ENCODE assay signal across 9 cellular contexts in genomic region chr14:99930420-99931274, GRCh38.
DNase-seq lines count a peak whose midpoint lies in the region; ATAC-seq and TF ChIP-seq lines count a peak whose summit lies in the region.
"Had no signal": no experiment of that assay in that cellular context is flagged by ENCODE, and none has a peak within 500 bp of the region (broad histone marks: within the 10 kb centered on the region; RNA-seq: fewer than 3 reads in every experiment).

No MANE protein-coding gene starts in this region.

- no peak overlapping the region for H3K27ac ChIP-seq in HEK293 (ENCODE audit: extremely low read depth, low read depth, low read length)
- no peak overlapping the region for H3K27ac ChIP-seq in psoas muscle
- H3K27ac ChIP-seq in CD4-positive, alpha-beta memory T cell (ENCODE audit: low read depth, low read length), result no peak overlapping the region
- H3K27ac ChIP-seq: adrenal gland had no signal

- H3K36me3 ChIP-seq in HEK293 (ENCODE audit: control insufficient read depth in 2 of 2, insufficient read depth in 1 of 2, low read length in 2 of 2) (no peaks in the 10 kb centered on the region), MG63 (no peaks in the 10 kb centered on the region; the same call in 1 of the 2 replicates), psoas muscle (ENCODE audit: insufficient read depth in 1 of 2, low read depth in 1 of 2) (no peaks in the 10 kb centered on the region)
- no peaks in the 10 kb centered on the region for H3K36me3 ChIP-seq in CD4-positive, alpha-beta memory T cell (ENCODE audit: insufficient read depth, low read length)
- H3K36me3 ChIP-seq: adrenal gland had no signal

- H3K27me3 Mint-ChIP-seq in CD4-positive, alpha-beta memory T cell, result peaks cover 5 to 7% of the 10 kb centered on the region in 2 donors

- peak; percentile 30 for DNase-seq in activated T-cell treated with anti-CD3 and anti-CD28 coated beads for 48 hours (ENCODE audit: low read depth)
- DNase-seq in activated T-cell treated with anti-CD3 and anti-CD28 coated beads for 4 hours, result no peak
- peak; percentile 49 for DNase-seq in MG63
- DNase-seq in stimulated activated CD8-positive, alpha-beta memory T cell treated with anti-CD3 and anti-CD28 coated beads, Interleukin-15, amount 100 ng/mL, for 48 hours (ENCODE audit: low read depth in 2 of 2), result peak; percentile 15 to 46
- no peak for DNase-seq in psoas muscle
- DNase-seq in CD4-positive, alpha-beta memory T cell, result no peak
- DNase-seq in NCI-H2107 treated with DMSO at 0.1 percent for 48 hours (lab: John Stamatoyannopoulos, UW; ENCODE audit: unreplicated experiment), result no peak

- no peak overlapping the region for H3K27ac Mint-ChIP-seq in CD4-positive, alpha-beta memory T cell

- WGBS in psoas muscle, 3 donors, result 76 to 80% (median 76%) methylated on average over 6 of the region's 6 CpGs

- no peak for ATAC-seq in psoas muscle

- POLR2A ChIA-PET in HEK293 (lab: Yijun Ruan, JAX), result no interaction called here
- POLR2A ChIA-PET in CD4-positive, alpha-beta memory T cell (lab: Charles Lee; ENCODE audit: partially characterized antibody), result no interaction called here

- no peak for TF ChIP-seq CTCF in HEK293 (tag by site-specific recombination; IDR thresholded peaks at IDR 0.05)
- no peak for TF ChIP-seq CTCF in psoas muscle (IDR thresholded peaks at IDR 0.05)

- H3K9me3 ChIP-seq in HEK293 (ENCODE audit: control insufficient read depth, insufficient read depth, low read depth, low read length), result no peaks in the 10 kb centered on the region
- H3K9me3 ChIP-seq in MG63, result no peaks in the 10 kb centered on the region
- peaks cover 6% of the 10 kb centered on the region for H3K9me3 ChIP-seq in psoas muscle
- H3K9me3 ChIP-seq in CD4-positive, alpha-beta memory T cell (ENCODE audit: control insufficient read depth in 1 of 2, low read length in 2 of 2), result no peaks in the 10 kb centered on the region
- H3K9me3 ChIP-seq: adrenal gland had no signal

- CTCF ChIA-PET in HEK293 (lab: Yijun Ruan, JAX), result interaction anchor here (1.0 kb wide), 3 partner anchors 15 to 95 kb away, joined by 3 to 6 read pairs (median 3); no protein-coding TSS in a partner anchor
- CTCF ChIA-PET in CD4-positive, alpha-beta memory T cell (lab: Charles Lee; ENCODE audit: partially characterized antibody), result interaction anchor here (1.0 kb wide), 1 partner anchor 16 kb away, joined by 7 read pairs; no protein-coding TSS in a partner anchor

- H3K4me3 ChIP-seq in HEK293 (ENCODE audit: low read depth, low read length) (no peak overlapping the region), MG63 (no peak overlapping the region), psoas muscle (no peak overlapping the region)
- no peak overlapping the region for H3K4me3 ChIP-seq in CD4-positive, alpha-beta memory T cell (ENCODE audit: low read length in 2 of 2)
- H3K4me3 ChIP-seq: adrenal gland had no signal

- no peak overlapping the region for H3K4me3 Mint-ChIP-seq in CD4-positive, alpha-beta memory T cell

- H3K9me3 Mint-ChIP-seq in CD4-positive, alpha-beta memory T cell, result peaks cover 0 to 7% (median 0%) of the 10 kb centered on the region in 8 donors

- intact Hi-C loops in psoas muscle (cut with DNase I), result no loop called here
- intact Hi-C loops in CD4-positive, alpha-beta memory T cell (cut with micrococcal nuclease), result no loop called here

- no peaks in the 10 kb centered on the region for H3K36me3 Mint-ChIP-seq in CD4-positive, alpha-beta memory T cell

- H3K27me3 ChIP-seq in MG63 (no peaks in the 10 kb centered on the region), psoas muscle (ENCODE audit: insufficient read depth in 3 of 3, low read length in 2 of 3) (no peaks in the 10 kb centered on the region)
- H3K27me3 ChIP-seq in CD4-positive, alpha-beta memory T cell (ENCODE audit: insufficient read depth, low read length), result no peaks in the 10 kb centered on the region
- H3K27me3 ChIP-seq: adrenal gland had no signal

- H3K4me1 ChIP-seq in HEK293 (ENCODE audit: control insufficient read depth, insufficient read depth, low read length) (no peaks in the 10 kb centered on the region), psoas muscle (peaks cover 14% of the 10 kb centered on the region)
- H3K4me1 ChIP-seq in CD4-positive, alpha-beta memory T cell (ENCODE audit: insufficient read depth, low read length), result no peaks in the 10 kb centered on the region
- H3K4me1 ChIP-seq: adrenal gland had no signal

- H3K4me1 Mint-ChIP-seq in CD4-positive, alpha-beta memory T cell, result no peaks in the 10 kb centered on the region

TF ChIP-seq in HEK293, 187 proteins besides CTCF, POLR2A, EP300 and RAD21:
- TF ChIP-seq ZNF677 (tag by site-specific recombination; IDR thresholded peaks at IDR 0.05) (no peak), ZNF2 (tag by site-specific recombination; IDR thresholded peaks at IDR 0.05) (no peak), PRDM2 (tag by site-specific recombination; IDR thresholded peaks at IDR 0.05; ENCODE audit: borderline replicate concordance) (no peak), ZNF76 (tag by site-specific recombination; IDR thresholded peaks at IDR 0.05; ENCODE audit: borderline replicate concordance, low read depth) (no peak), ZNF704 (tag by site-specific recombination; IDR thresholded peaks at IDR 0.05) (no peak)
- TF ChIP-seq, protein P1, sequence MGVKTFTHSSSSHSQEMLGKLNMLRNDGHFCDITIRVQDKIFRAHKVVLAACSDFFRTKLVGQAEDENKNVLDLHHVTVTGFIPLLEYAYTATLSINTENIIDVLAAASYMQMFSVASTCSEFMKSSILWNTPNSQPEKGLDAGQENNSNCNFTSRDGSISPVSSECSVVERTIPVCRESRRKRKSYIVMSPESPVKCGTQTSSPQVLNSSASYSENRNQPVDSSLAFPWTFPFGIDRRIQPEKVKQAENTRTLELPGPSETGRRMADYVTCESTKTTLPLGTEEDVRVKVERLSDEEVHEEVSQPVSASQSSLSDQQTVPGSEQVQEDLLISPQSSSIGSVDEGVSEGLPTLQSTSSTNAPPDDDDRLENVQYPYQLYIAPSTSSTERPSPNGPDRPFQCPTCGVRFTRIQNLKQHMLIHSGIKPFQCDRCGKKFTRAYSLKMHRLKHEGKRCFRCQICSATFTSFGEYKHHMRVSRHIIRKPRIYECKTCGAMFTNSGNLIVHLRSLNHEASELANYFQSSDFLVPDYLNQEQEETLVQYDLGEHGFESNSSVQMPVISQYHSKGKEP (tag by site-specific recombination; IDR thresholded peaks at IDR 0.05), result peak; percentile 71; the same call in 1 of the 2 replicates

Comparison
In these comparisons a context has a peak if more than half of its experiments do, and no peak if none do; other contexts are left out.
1. DNase-seq: peak in activated T-cell treated with anti-CD3 and anti-CD28 coated beads for 48 hours (single experiment), MG63 (single experiment) and stimulated activated CD8-positive, alpha-beta memory T cell treated with anti-CD3 and anti-CD28 coated beads, Interleukin-15, amount 100 ng/mL, for 48 hours (2 of 2); none in activated T-cell treated with anti-CD3 and anti-CD28 coated beads for 4 hours (single experiment), psoas muscle (0 of 2), CD4-positive, alpha-beta memory T cell (0 of 5) and NCI-H2107 treated with DMSO at 0.1 percent for 48 hours (single experiment).